Comparison of ENCODE assay signal across 1 cellular context in genomic region chr2:33599175-33599942, GRCh38.
TF ChIP-seq lines count a peak whose summit lies in the region.

Gene FAM98A, minus strand, starts transcription at chr2:33599299. Its CDS starts 78 bp downstream, at chr2:33599221.

TF ChIP-seq in HepG2, 621 proteins besides CTCF, POLR2A, EP300 and RAD21 (continued from another document and continues in another):
- TF ChIP-seq, protein P1, sequence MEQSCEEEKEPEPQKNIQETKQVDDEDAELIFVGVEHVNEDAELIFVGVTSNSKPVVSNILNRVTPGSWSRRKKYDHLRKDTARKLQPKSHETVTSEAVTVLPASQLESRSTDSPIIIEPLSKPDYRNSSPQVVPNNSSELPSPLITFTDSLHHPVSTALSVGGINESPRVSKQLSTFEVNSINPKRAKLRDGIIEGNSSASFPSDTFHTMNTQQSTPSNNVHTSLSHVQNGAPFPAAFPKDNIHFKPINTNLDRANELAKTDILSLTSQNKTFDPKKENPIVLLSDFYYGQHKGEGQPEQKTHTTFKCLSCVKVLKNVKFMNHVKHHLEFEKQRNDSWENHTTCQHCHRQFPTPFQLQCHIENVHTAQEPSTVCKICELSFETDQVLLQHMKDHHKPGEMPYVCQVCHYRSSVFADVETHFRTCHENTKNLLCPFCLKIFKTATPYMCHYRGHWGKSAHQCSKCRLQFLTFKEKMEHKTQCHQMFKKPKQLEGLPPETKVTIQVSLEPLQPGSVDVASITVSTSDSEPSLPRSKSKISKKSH (CRISPR knock-in tag; IDR thresholded peaks at IDR 0.05; ENCODE audit: borderline replicate concordance), result peak; percentile 85
- TF ChIP-seq NRL (CRISPR knock-in tag; IDR thresholded peaks at IDR 0.05; ENCODE audit: borderline replicate concordance) (peak; percentile 79), ZNF772 (CRISPR knock-in tag; IDR thresholded peaks at IDR 0.05) (peak; percentile 93), ZNF547 (CRISPR knock-in tag; IDR thresholded peaks at IDR 0.05) (peak; percentile 87), ATF7 (IDR thresholded peaks at IDR 0.05) (no peak), ATF7 (CRISPR knock-in tag; IDR thresholded peaks at IDR 0.05) (no peak), HIC2 (CRISPR knock-in tag; IDR thresholded peaks at IDR 0.05; ENCODE audit: low read depth) (no peak), MXI1 (IDR thresholded peaks at IDR 0.05; ENCODE audit: borderline replicate concordance, low read depth, low read length) (peak; percentile 75), ZBED4 (CRISPR knock-in tag; IDR thresholded peaks at IDR 0.05; ENCODE audit: borderline replicate concordance) (peak; percentile 51; the same call in 1 of the 2 replicates), TFDP2 (CRISPR knock-in tag; IDR thresholded peaks at IDR 0.05) (peak; percentile 61), SCMH1 (CRISPR knock-in tag; IDR thresholded peaks at IDR 0.05; ENCODE audit: borderline replicate concordance) (no peak), SNAI1 (CRISPR knock-in tag; IDR thresholded peaks at IDR 0.05; ENCODE audit: borderline replicate concordance) (0 out of 2 replicates have a peak, but pooled peaks have one; percentile 35), MZF1 (CRISPR knock-in tag; IDR thresholded peaks at IDR 0.05; ENCODE audit: borderline replicate concordance) (peak; percentile 50; the same call in 1 of the 2 replicates), SNAPC2 (CRISPR knock-in tag; IDR thresholded peaks at IDR 0.05) (no peak), ONECUT2 (CRISPR knock-in tag; IDR thresholded peaks at IDR 0.05) (no peak; the same call in 1 of the 2 replicates), KDM3A (CRISPR knock-in tag; IDR thresholded peaks at IDR 0.05; ENCODE audit: low read depth) (peak; percentile 32; the same call in 1 of the 2 replicates), ZNF142 (CRISPR knock-in tag; IDR thresholded peaks at IDR 0.05) (peak; percentile 65), MED1 (CRISPR knock-in tag; IDR thresholded peaks at IDR 0.05) (peak; percentile 80), TSC22D2 (CRISPR knock-in tag; IDR thresholded peaks at IDR 0.05; ENCODE audit: borderline replicate concordance) (peak; percentile 13; the same call in 1 of the 2 replicates), ZNF552 (CRISPR knock-in tag; IDR thresholded peaks at IDR 0.05; ENCODE audit: borderline replicate concordance) (peak; percentile 85), ESRRA (CRISPR knock-in tag; IDR thresholded peaks at IDR 0.05; ENCODE audit: low read depth) (no peak), RNF2 (conservative IDR thresholded peaks at IDR 0.05; ENCODE audit: low read depth) (peak; percentile 93; the same call in 1 of the 2 replicates), ZNF143 (CRISPR knock-in tag; IDR thresholded peaks at IDR 0.05) (peak; percentile 63; the same call in 1 of the 2 replicates), ATAD3A (CRISPR knock-in tag; IDR thresholded peaks at IDR 0.05) (no peak), GLI4 (CRISPR knock-in tag; IDR thresholded peaks at IDR 0.05; ENCODE audit: borderline replicate concordance) (no peak), THYN1 (CRISPR knock-in tag; IDR thresholded peaks at IDR 0.05; ENCODE audit: borderline replicate concordance, low read depth) (no peak), SKI (IDR thresholded peaks at IDR 0.05; ENCODE audit: partially characterized antibody) (peak; percentile 15)
- TF ChIP-seq, protein P2, sequence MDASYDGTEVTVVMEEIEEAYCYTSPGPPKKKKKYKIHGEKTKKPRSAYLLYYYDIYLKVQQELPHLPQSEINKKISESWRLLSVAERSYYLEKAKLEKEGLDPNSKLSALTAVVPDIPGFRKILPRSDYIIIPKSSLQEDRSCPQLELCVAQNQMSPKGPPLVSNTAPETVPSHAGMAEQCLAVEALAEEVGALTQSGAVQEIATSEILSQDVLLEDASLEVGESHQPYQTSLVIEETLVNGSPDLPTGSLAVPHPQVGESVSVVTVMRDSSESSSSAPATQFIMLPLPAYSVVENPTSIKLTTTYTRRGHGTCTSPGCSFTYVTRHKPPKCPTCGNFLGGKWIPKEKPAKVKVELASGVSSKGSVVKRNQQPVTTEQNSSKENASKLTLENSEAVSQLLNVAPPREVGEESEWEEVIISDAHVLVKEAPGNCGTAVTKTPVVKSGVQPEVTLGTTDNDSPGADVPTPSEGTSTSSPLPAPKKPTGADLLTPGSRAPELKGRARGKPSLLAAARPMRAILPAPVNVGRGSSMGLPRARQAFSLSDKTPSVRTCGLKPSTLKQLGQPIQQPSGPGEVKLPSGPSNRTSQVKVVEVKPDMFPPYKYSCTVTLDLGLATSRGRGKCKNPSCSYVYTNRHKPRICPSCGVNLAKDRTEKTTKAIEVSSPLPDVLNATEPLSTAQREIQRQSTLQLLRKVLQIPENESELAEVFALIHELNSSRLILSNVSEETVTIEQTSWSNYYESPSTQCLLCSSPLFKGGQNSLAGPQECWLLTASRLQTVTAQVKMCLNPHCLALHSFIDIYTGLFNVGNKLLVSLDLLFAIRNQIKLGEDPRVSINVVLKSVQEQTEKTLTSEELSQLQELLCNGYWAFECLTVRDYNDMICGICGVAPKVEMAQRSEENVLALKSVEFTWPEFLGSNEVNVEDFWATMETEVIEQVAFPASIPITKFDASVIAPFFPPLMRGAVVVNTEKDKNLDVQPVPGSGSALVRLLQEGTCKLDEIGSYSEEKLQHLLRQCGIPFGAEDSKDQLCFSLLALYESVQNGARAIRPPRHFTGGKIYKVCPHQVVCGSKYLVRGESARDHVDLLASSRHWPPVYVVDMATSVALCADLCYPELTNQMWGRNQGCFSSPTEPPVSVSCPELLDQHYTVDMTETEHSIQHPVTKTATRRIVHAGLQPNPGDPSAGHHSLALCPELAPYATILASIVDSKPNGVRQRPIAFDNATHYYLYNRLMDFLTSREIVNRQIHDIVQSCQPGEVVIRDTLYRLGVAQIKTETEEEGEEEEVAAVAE (CRISPR knock-in tag; IDR thresholded peaks at IDR 0.05; ENCODE audit: borderline replicate concordance), result 0 out of 2 replicates have a peak, but pooled peaks have one; percentile 14
